Comparison of ENCODE assay signal across 23 cellular contexts in genomic region chr11:75306529-75306928, GRCh38. TPM values are rescaled to one million over a fixed set of nuclear protein-coding genes. Genes with fewer than 3 reads are reported as not detected.
A peak's percentile ranks its signal among the peaks of the same experiment; 100 is the strongest.
DNase-seq lines count a peak whose midpoint lies in the region; ATAC-seq, FAIRE-seq and TF ChIP-seq lines count a peak whose summit lies in the region.
"Had no signal": no experiment of that assay in that cellular context is flagged by ENCODE, and none has a peak within 500 bp of the region (broad histone marks: within the 10 kb centered on the region; RNA-seq: fewer than 3 reads in every experiment).

No MANE protein-coding gene starts in this region.

- intact Hi-C loops in right cardiac atrium (cut with DNase I): no loop called here
- intact Hi-C loops in sigmoid colon (cut with DNase I): no loop called here
- intact Hi-C loops in A673 (cut with micrococcal nuclease; ENCODE audit: unreplicated experiment): no loop called here
- intact Hi-C loops in adrenal gland (cut with DNase I): no loop called here

- H3K27ac ChIP-seq in BLaER1 (no peak overlapping the region), right cardiac atrium (ENCODE audit: low read length) (peak overlapping the region; percentile 50), sigmoid colon (peak overlapping the region in 2 of 4 donors; percentile 9 to 73), A673 (ENCODE audit: low read depth, low read length, poor library complexity, severe bottlenecking) (no peak overlapping the region), adrenal gland (peak overlapping the region in 1 of 5 donors; percentile 43)
- H3K27ac ChIP-seq: HL-60, neutrophil had no signal

- 66% methylated on average over 10 of the region's 10 CpGs for WGBS in right cardiac atrium
- WGBS in sigmoid colon, 2 donors: 92 to 93% methylated on average over 10 of the region's 10 CpGs
- WGBS in adrenal gland, 4 donors: 75 to 83% (median 80%) methylated on average over 5 to 10 of the region's 10 CpGs

- H3K9me3 ChIP-seq in BLaER1: no peaks in the 10 kb centered on the region
- H3K9me3 ChIP-seq in right cardiac atrium (ENCODE audit: control insufficient read depth, low read length): no peaks in the 10 kb centered on the region
- H3K9me3 ChIP-seq in sigmoid colon: no peaks in the 10 kb centered on the region
- no peaks in the 10 kb centered on the region for H3K9me3 ChIP-seq in A673 (ENCODE audit: low read depth, low read length, poor library complexity, severe bottlenecking)
- H3K9me3 ChIP-seq in adrenal gland (replicated peaks in 1 of 3): no peaks in the 10 kb centered on the region
- H3K9me3 ChIP-seq: neutrophil had no signal

- TF ChIP-seq CTCF in bronchial epithelial cell (IDR thresholded peaks at IDR 0.05; ENCODE audit: insufficient read depth, low read length, severe bottlenecking) (no peak), sigmoid colon (IDR thresholded peaks at IDR 0.05) (no peak), D721Med (IDR thresholded peaks at IDR 0.05; ENCODE audit: insufficient read depth, missing control alignments) (no peak), A673 (conservative IDR thresholded peaks at IDR 0.05; ENCODE audit: low read depth, low read length) (no peak), adrenal gland (IDR thresholded peaks at IDR 0.05) (no peak)

- H3K27me3 ChIP-seq in BLaER1: no peaks in the 10 kb centered on the region
- no peaks in the 10 kb centered on the region for H3K27me3 ChIP-seq in bronchial epithelial cell (ENCODE audit: control insufficient read depth, insufficient read depth, low read length)
- H3K27me3 ChIP-seq in right cardiac atrium (ENCODE audit: control insufficient read depth, insufficient read depth): no peaks in the 10 kb centered on the region
- no peaks in the 10 kb centered on the region for H3K27me3 ChIP-seq in sigmoid colon
- H3K27me3 ChIP-seq in A673 (replicated peaks; ENCODE audit: insufficient read depth, low read depth, low read length, poor library complexity): no peaks in the 10 kb centered on the region
- H3K27me3 ChIP-seq in adrenal gland: no peaks in the 10 kb centered on the region
- H3K27me3 ChIP-seq: neutrophil had no signal

- ATAC-seq in right cardiac atrium: peak; percentile 7 to 70
- no peak for ATAC-seq in GM21717 (IDR thresholded peaks at IDR 0.05; ENCODE audit: unreplicated experiment)

- no peak for TF ChIP-seq EP300 in sigmoid colon (IDR thresholded peaks at IDR 0.05)

- H3K4me1 ChIP-seq in BLaER1 (peaks cover 39% of the 10 kb centered on the region), right cardiac atrium (ENCODE audit: control insufficient read depth, insufficient read depth, low read length) (peaks cover 8% of the 10 kb centered on the region), sigmoid colon (peaks cover 0 to 55% (median 28%) of the 10 kb centered on the region in 4 donors), A673 (ENCODE audit: insufficient read depth, low read length, poor library complexity, severe bottlenecking) (peaks cover 1% of the 10 kb centered on the region), adrenal gland (replicated peaks in 1 of 2) (peaks cover 0 to 6% of the 10 kb centered on the region in 2 donors)

- peaks cover 100% of the 10 kb centered on the region for H4K20me1 ChIP-seq in BLaER1

- H3K4me3 ChIP-seq in BLaER1 (no peak overlapping the region), bronchial epithelial cell (ENCODE audit: low read depth, low read length) (no peak overlapping the region), right cardiac atrium (ENCODE audit: low read length) (peak overlapping the region; percentile 10), sigmoid colon (no peak overlapping the region), A673 (ENCODE audit: low read depth, low read length, poor library complexity, severe bottlenecking) (no peak overlapping the region), adrenal gland (no peak overlapping the region)

- TF ChIP-seq POLR2A in sigmoid colon (IDR thresholded peaks at IDR 0.05): no peak
- TF ChIP-seq POLR2A in adrenal gland (IDR thresholded peaks at IDR 0.05): no peak

- CTCF ChIA-PET in A673 (lab: Charles Lee): no interaction called here

- H3K4me2 ChIP-seq in BLaER1: peak overlapping the region; percentile 0; the same call in 1 of the 2 replicates

- DNase-seq in bronchial epithelial cell (ENCODE audit: low read depth) (no peak), right cardiac atrium (peak in 2 of 3 donors; percentile 49 to 52), sigmoid colon (peak; percentile 50), D721Med (ENCODE audit: insufficient read length, low spot score) (no peak), A673 (ENCODE audit: low spot score) (no peak), adrenal gland (no peak)
- DNase-seq: activated CD4-positive, alpha-beta T cell treated with anti-CD3 and anti-CD28 coated beads, Interleukin-2, amount 50 U/mL, for 4 hours; activated effector memory CD4-positive, alpha-beta T cell treated with anti-CD3 and anti-CD28 coated beads, Interleukin-2, amount 50 U/mL, for 16 hours; CD4-positive, CD25-positive, alpha-beta regulatory T cell; DMS79; effector memory CD4-positive, alpha-beta T cell; MM.1S; NCI-H146; NCI-H82; SIG-M5; stimulated activated naive CD4-positive, alpha-beta T cell; T-helper 1 cell had no signal

- no TSS peak for BruUV-seq in A673 (replicated peaks; lab: Mats Ljungman, UMichigan)

- H3K36me3 ChIP-seq in BLaER1 (peaks cover 61% of the 10 kb centered on the region), bronchial epithelial cell (ENCODE audit: control insufficient read depth, insufficient read depth, low read length) (no peaks in the 10 kb centered on the region), sigmoid colon (peaks cover 0 to 5% (median 0%) of the 10 kb centered on the region in 4 donors), A673 (ENCODE audit: insufficient read depth, low read length, poor library complexity, severe bottlenecking) (no peaks in the 10 kb centered on the region), adrenal gland (replicated peaks in 1 of 2) (no peaks in the 10 kb centered on the region)

- POLR2A ChIA-PET in A673 (lab: Charles Lee; ENCODE audit: low non-redundant PET): interaction anchor here (0.7 kb wide), 1 partner anchor 45 kb away, joined by 3 read pairs; no protein-coding TSS in a partner anchor

- peak; percentile 72 for FAIRE-seq in bronchial epithelial cell (lab: Jason Lieb, UNC)
- no peak for FAIRE-seq in D721Med (lab: Jason Lieb, UNC)
- FAIRE-seq: GM12892, urothelium cell line had no signal

- H3K9ac ChIP-seq in BLaER1: no peak overlapping the region

RNA-seq across cellular contexts. Expression of gene ARRB1, which starts 44.9 kb away (rescaled TPM):
- 0.26 and 0.64 TPM in 2 replicates for total RNA-seq in bronchial epithelial cell
- total RNA-seq in right cardiac atrium: 10 to 100 TPM; 24.8 to 32.5 (median 27.4) TPM
- polyA plus RNA-seq in right cardiac atrium: 12.1 TPM
- total RNA-seq in sigmoid colon: 10 to 100 TPM; 38.5 to 96.7 (median 55.2) TPM
- polyA plus RNA-seq in sigmoid colon: 10 to 100 TPM; 24.0 to 45.6 (median 32.4) TPM
- 37.8 and 62.0 TPM in 2 replicates for total RNA-seq in A673 (2021)
- 10 to 100 TPM; 23.7 to 53.7 (median 32.0) TPM for total RNA-seq in adrenal gland
- 10 to 100 TPM in 1 of 3 donors, 1 to 10 TPM in 2; 4.9 to 15.2 (median 8.8) TPM for polyA plus RNA-seq in adrenal gland

Comparison
In these comparisons a context has a peak if more than half of its experiments do, and no peak if none do; other contexts are left out.
1. DNase-seq: peak in right cardiac atrium (2 of 3) and sigmoid colon (single experiment); none in bronchial epithelial cell (single experiment), D721Med (single experiment), A673 (single experiment) and adrenal gland (0 of 7).
2. RNA of gene ARRB1, which starts 44.9 kb away (total RNA-seq): 38.5 to 96.7 TPM in sigmoid colon, 37.8 to 62.0 TPM in A673, 23.7 to 53.7 TPM in adrenal gland and 24.8 to 32.5 TPM in right cardiac atrium; 0.26 to 0.64 TPM in bronchial epithelial cell; every median in the first group is over 10 times any median in the second.